Comparison of ENCODE assay signal across 8 cellular contexts in the genomic region with DNA sequence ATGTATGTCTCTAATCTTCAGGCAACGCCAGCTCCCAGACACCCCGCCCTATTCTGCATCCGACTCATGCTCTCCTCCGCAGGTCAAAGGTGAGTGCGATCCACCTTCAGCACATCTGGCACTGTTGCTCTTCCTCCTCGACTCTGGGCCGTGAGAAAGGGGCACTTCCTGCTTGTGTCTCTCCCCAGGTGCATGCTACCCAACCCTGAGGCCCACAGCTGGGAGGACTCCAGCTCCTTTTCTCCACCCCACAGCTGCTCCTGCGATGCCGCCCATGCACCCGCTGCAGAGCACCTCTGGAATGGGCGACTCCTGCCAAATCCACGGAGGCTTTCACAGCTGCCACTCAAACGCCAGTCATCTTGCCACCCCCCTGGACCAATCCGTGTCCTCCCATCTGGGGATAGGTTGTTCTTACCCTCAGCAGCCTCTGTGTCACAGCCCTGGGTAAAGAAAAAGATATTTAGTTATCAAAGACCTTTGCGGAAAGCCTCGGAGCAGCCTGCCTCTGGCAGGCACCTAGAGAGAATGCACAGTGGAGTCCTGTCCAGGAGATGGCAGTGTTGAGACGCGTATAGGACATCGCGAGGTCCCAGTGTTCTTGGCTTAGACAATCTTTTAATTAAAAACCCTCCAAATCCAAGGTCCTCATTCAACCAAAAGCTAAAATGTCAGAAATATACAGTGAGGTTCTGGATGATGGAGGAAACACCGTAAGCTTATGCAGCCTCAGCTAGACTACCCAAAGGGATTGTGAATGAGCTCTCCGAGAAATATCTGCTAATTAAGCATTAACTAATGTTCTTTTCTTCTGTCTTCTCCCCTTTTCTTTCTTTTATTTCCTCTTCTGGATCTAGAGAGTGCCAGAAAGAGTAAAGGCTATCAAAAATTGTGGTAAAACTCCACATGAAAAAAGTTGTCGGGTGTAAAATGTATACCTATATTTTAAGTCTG.
DNase-seq lines count a peak whose midpoint lies in the region; ATAC-seq lines count a peak whose summit lies in the region.

No MANE protein-coding gene starts in this region.

- ATAC-seq in GM19351 (IDR thresholded peaks at IDR 0.05; ENCODE audit: unreplicated experiment) (peak; percentile 94), HG03439 (IDR thresholded peaks at IDR 0.05; ENCODE audit: unreplicated experiment) (peak; percentile 87)

- DNase-seq in CD1c-positive myeloid dendritic cell (ENCODE audit: extremely low spot score) (peak; percentile 77), NCI-H524 (lab: John Stamatoyannopoulos, UW) (peak; percentile 33 to 69), middle frontal gyrus (ENCODE audit: extremely low spot score, low spot score) (peak; percentile 80)
- peak; percentile 33 to 55 for DNase-seq in activated CD4-positive, alpha-beta T cell treated with anti-CD3 and anti-CD28 coated beads, Interleukin-2, amount 50 U/mL, for 24 hours (ENCODE audit: low read depth in 1 of 2, low spot score in 1 of 2)
- DNase-seq in effector CD4-positive, alpha-beta T cell = peak; percentile 53
- peak; percentile 19 to 34 for DNase-seq in stimulated activated CD8-positive, alpha-beta memory T cell treated with anti-CD3 and anti-CD28 coated beads, Interleukin-2, amount 100 ng/mL, for 1 hour (ENCODE audit: low read depth in 2 of 2)

Comparison
In these comparisons a context has a peak if more than half of its experiments do, and no peak if none do; other contexts are left out.
1. Peak in every context shown above with its lines: DNase-seq and ATAC-seq.
2. DNase-seq: peak in every context shown above with its lines; median percentile 80 in middle frontal gyrus; 77 in CD1c-positive myeloid dendritic cell; 53 in effector CD4-positive, alpha-beta T cell; 51 in NCI-H524; 44 in activated CD4-positive, alpha-beta T cell treated with anti-CD3 and anti-CD28 coated beads, Interleukin-2, amount 50 U/mL, for 24 hours; 26 in stimulated activated CD8-positive, alpha-beta memory T cell treated with anti-CD3 and anti-CD28 coated beads, Interleukin-2, amount 100 ng/mL, for 1 hour.